ENCODE assay signal across 9 cellular contexts in genomic region chr9:3479516-3480352, GRCh38. TPM values are rescaled to one million over a fixed set of nuclear protein-coding genes. Genes with fewer than 3 reads are reported as not detected.
DNase-seq lines count a peak whose midpoint lies in the region; ATAC-seq, FAIRE-seq and TF ChIP-seq lines count a peak whose summit lies in the region.
"Had no signal": no experiment of that assay in that cellular context is flagged by ENCODE, and none has a peak within 500 bp of the region (broad histone marks: within the 10 kb centered on the region; RNA-seq: fewer than 3 reads in every experiment).

No MANE protein-coding gene starts in this region.

- peaks cover 18% of the 10 kb centered on the region for H3K36me3 Mint-ChIP-seq in central memory CD8-positive, alpha-beta T cell (ENCODE audit: insufficient read depth)

- DNase-seq in GM12891 (ENCODE audit: insufficient read length, low spot score) (no peak), NCI-H187 (lab: John Stamatoyannopoulos, UW) (no peak), pancreas (no peak), Right ventricle myocardium inferior (ENCODE audit: missing footprints) (no peak)
- DNase-seq in central memory CD8-positive, alpha-beta T cell (ENCODE audit: low spot score in 2 of 2), result no peak
- DNase-seq in effector CD8-positive, alpha-beta T cell (lab: John Stamatoyannopoulos, UW), result no peak

- H3K9me3 ChIP-seq in pancreas, result no peaks in the 10 kb centered on the region

- FAIRE-seq in GM12891 (lab: Jason Lieb, UNC) (peak; percentile 83), pancreas (lab: Jason Lieb, UNC) (no peak)
- FAIRE-seq: TTC549 had no signal

- no peaks in the 10 kb centered on the region for H3K4me1 ChIP-seq in pancreas

- intact Hi-C loops in pancreas (cut with DNase I), result no loop called here
- intact Hi-C loops in Right ventricle myocardium inferior (cut with DNase I), result no loop called here

- no peaks in the 10 kb centered on the region for H3K36me3 ChIP-seq in pancreas

- no peak overlapping the region for H3K27ac ChIP-seq in pancreas

- ATAC-seq in GM21360 (IDR thresholded peaks at IDR 0.05; ENCODE audit: unreplicated experiment), result peak; percentile 40
- peak; percentile 56 for ATAC-seq in HG03432 (IDR thresholded peaks at IDR 0.05; ENCODE audit: unreplicated experiment)
- no peak for ATAC-seq in central memory CD8-positive, alpha-beta T cell (replicated peaks; ENCODE audit: extremely low read depth, poor library complexity, severe bottlenecking)
- ATAC-seq in pancreas, result no peak
- no peak for ATAC-seq in Right ventricle myocardium inferior

- no peak for TF ChIP-seq POLR2A in GM12891 (IDR thresholded peaks at IDR 0.05; ENCODE audit: low read depth, low read length)

- H3K4me3 Mint-ChIP-seq in central memory CD8-positive, alpha-beta T cell, result no peak overlapping the region

- H3K4me1 Mint-ChIP-seq in central memory CD8-positive, alpha-beta T cell, result peaks cover 43% of the 10 kb centered on the region

- no peak for TF ChIP-seq CTCF in pancreas (IDR thresholded peaks at IDR 0.05)

- no peaks in the 10 kb centered on the region for H3K9me3 Mint-ChIP-seq in central memory CD8-positive, alpha-beta T cell

- peak overlapping the region; percentile 93 for H3K27ac Mint-ChIP-seq in central memory CD8-positive, alpha-beta T cell (ENCODE audit: low read depth)

- 93 to 95% methylated on average over 7 of the region's 7 CpGs for WGBS in pancreas, 2 donors

- H3K4me3 ChIP-seq in pancreas, result no peak overlapping the region

- H3K27me3 ChIP-seq in pancreas, result no peaks in the 10 kb centered on the region

- H3K27me3 Mint-ChIP-seq in central memory CD8-positive, alpha-beta T cell, result no peaks in the 10 kb centered on the region

TF ChIP-seq in GM12891, 5 proteins besides CTCF, POLR2A, EP300 and RAD21:
- peak; percentile 87 for TF ChIP-seq SPI1 (IDR thresholded peaks at IDR 0.05; ENCODE audit: low read depth, low read length)
- no peak for TF ChIP-seq POLR2AphosphoS5 (IDR thresholded peaks at IDR 0.05; ENCODE audit: low read depth, low read length)

RNA-seq across cellular contexts. Expression of gene RFX3, which starts 46.1 kb away (rescaled TPM):
- polyA plus RNA-seq in GM12891 (2012; ENCODE audit: low read depth, missing spikeins), result 2.8 TPM
- 10 to 100 TPM in 1 of 6 donors, 1 to 10 TPM in 5; 4.8 to 12.2 (median 5.2) TPM for total RNA-seq in pancreas
- polyA plus RNA-seq in pancreas, result 1 to 10 TPM; 1.2 to 3.7 TPM
- 3.7 TPM for total RNA-seq in Right ventricle myocardium inferior

Comparison
In these comparisons a context has a peak if more than half of its experiments do, and no peak if none do; other contexts are left out.
1. ATAC-seq: peak in GM21360 (single experiment) and HG03432 (single experiment); none in central memory CD8-positive, alpha-beta T cell (single experiment), pancreas (0 of 4) and Right ventricle myocardium inferior (single experiment).